Comparison of ENCODE assay signal across 17 cellular contexts in the genomic region with DNA sequence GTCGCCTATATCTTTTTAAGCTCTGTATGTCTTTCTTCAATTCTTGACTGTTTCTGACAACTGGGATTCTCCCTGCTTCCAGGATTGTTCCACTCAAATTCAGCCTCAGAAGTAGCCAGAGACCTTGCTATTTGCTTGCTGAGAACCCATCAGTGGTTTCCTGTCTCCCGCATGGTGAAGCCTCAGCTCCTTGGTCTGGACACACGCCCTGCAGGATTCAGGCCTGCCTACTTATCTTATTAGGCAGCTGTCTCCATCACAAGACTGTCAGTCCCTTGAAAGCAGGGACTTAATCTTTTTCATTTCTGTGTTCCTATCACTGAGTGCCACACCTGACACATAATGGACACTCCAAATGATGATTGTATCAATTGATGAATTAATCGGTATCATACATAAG.
A peak's percentile ranks its signal among the peaks of the same experiment; 100 is the strongest.
DNase-seq lines count a peak whose midpoint lies in the region; ATAC-seq, FAIRE-seq and TF ChIP-seq lines count a peak whose summit lies in the region.
"Had no signal": no experiment of that assay in that cellular context is flagged by ENCODE, and none has a peak within 500 bp of the region (broad histone marks: within the 10 kb centered on the region; RNA-seq: fewer than 3 reads in every experiment).

No MANE protein-coding gene starts in this region.

- peak in 2 of 4 donors; percentile 34 to 37 for ATAC-seq in heart left ventricle
- no peak for ATAC-seq in memory B cell (ENCODE audit: low read depth)
- no peak for ATAC-seq in thoracic aorta (ENCODE audit: insufficient number of reproducible peaks, low FRiP score, low read depth)

- H3K36me3 ChIP-seq in heart left ventricle: no peaks in the 10 kb centered on the region
- H3K36me3 ChIP-seq in right atrium auricular region: no peaks in the 10 kb centered on the region
- H3K36me3 ChIP-seq in SJSA1: no peaks in the 10 kb centered on the region
- H3K36me3 ChIP-seq in thoracic aorta: no peaks in the 10 kb centered on the region
- H3K36me3 ChIP-seq in kidney (ENCODE audit: control insufficient read depth in 1 of 2, insufficient read depth in 2 of 2, low read length in 2 of 2): no peaks in the 10 kb centered on the region

- no peaks in the 10 kb centered on the region for H3K27me3 Mint-ChIP-seq in memory B cell
- H3K27me3 Mint-ChIP-seq: CD4-positive, alpha-beta T cell had no signal

- intact Hi-C loops in heart left ventricle (cut with DNase I): loop anchor here in 1 of 10 donors (10.0 kb wide), 1 partner anchor 1029 kb away; no protein-coding TSS in a partner anchor
- intact Hi-C loops in kidney (cut with DNase I): no loop called here

- H3K4me1 ChIP-seq in heart left ventricle: peaks cover 0 to 15% (median 5%) of the 10 kb centered on the region in 12 donors
- peaks cover 0 to 4% of the 10 kb centered on the region in 2 donors for H3K4me1 ChIP-seq in right atrium auricular region
- H3K4me1 ChIP-seq in SJSA1 (replicated peaks): peaks cover 66% of the 10 kb centered on the region
- H3K4me1 ChIP-seq in thoracic aorta (ENCODE audit: control insufficient read depth in 1 of 2, low read depth in 2 of 2): peaks cover 3 to 12% of the 10 kb centered on the region in 2 donors
- H3K4me1 ChIP-seq in kidney (ENCODE audit: control insufficient read depth in 1 of 2, insufficient read depth in 1 of 2, low read depth in 1 of 2, low read length in 2 of 2): peaks cover 0 to 2% of the 10 kb centered on the region in 2 donors

- WGBS in heart left ventricle, 4 donors: 64 to 94% (median 72%) methylated on average over 4 of the region's 4 CpGs

- H3K27me3 ChIP-seq in heart left ventricle (no peaks in the 10 kb centered on the region), right atrium auricular region (no peaks in the 10 kb centered on the region), SJSA1 (replicated peaks) (no peaks in the 10 kb centered on the region), thoracic aorta (replicated peaks; ENCODE audit: insufficient read depth) (no peaks in the 10 kb centered on the region)

- no peak overlapping the region for H3K4me3 ChIP-seq in heart left ventricle
- H3K4me3 ChIP-seq in right atrium auricular region: no peak overlapping the region
- no peak overlapping the region for H3K4me3 ChIP-seq in SJSA1
- H3K4me3 ChIP-seq in thoracic aorta: no peak overlapping the region
- H3K4me3 ChIP-seq in kidney (ENCODE audit: low read length in 2 of 2): no peak overlapping the region

- H3K9ac ChIP-seq in kidney (ENCODE audit: low read length in 2 of 2): no peak overlapping the region

- H3K9me3 Mint-ChIP-seq in memory B cell: peaks cover 2% of the 10 kb centered on the region
- H3K9me3 Mint-ChIP-seq: CD4-positive, alpha-beta T cell; H9 had no signal

- no peak for DNase-seq in heart left ventricle
- no peak for DNase-seq in right atrium auricular region (ENCODE audit: low spot score)
- DNase-seq in SJSA1 (ENCODE audit: low read depth in 1 of 2, low spot score in 2 of 2): no peak
- no peak for DNase-seq in memory B cell (ENCODE audit: low spot score in 2 of 2)
- no peak for DNase-seq in thoracic aorta (ENCODE audit: low spot score)
- no peak for DNase-seq in kidney
- no peak for DNase-seq in activated T-cell treated with anti-CD3 and anti-CD28 coated beads, Interleukin-2, amount 50 U/mL, for 1 hour
- DNase-seq in SIG-M5 (lab: John Stamatoyannopoulos, UW): no peak
- DNase-seq: CD4-positive, alpha-beta T cell; DMS79; H9; NCI-H1417 treated with DMSO at 0.1 percent for 48 hours; NCI-H2029; NCI-H526; SHP77 had no signal

- no peak for TF ChIP-seq POLR2A in heart left ventricle (IDR thresholded peaks at IDR 0.05)

- peak overlapping the region; percentile 8 for H3K27ac Mint-ChIP-seq in memory B cell
- H3K27ac Mint-ChIP-seq: CD4-positive, alpha-beta T cell had no signal

- peaks cover 0 to 6% (median 0%) of the 10 kb centered on the region in 12 donors for H3K9me3 ChIP-seq in heart left ventricle
- H3K9me3 ChIP-seq in right atrium auricular region: no peaks in the 10 kb centered on the region
- peaks cover 4% of the 10 kb centered on the region; the same call in 1 of the 2 replicates for H3K9me3 ChIP-seq in SJSA1 (replicated peaks)
- H3K9me3 ChIP-seq in thoracic aorta: no peaks in the 10 kb centered on the region
- no peaks in the 10 kb centered on the region for H3K9me3 ChIP-seq in kidney (ENCODE audit: control insufficient read depth in 1 of 2, low read length in 2 of 2)

- H3K27ac ChIP-seq in heart left ventricle (peak overlapping the region in 7 of 12 donors; percentile 15 to 54 (median 44)), right atrium auricular region (peak overlapping the region in 1 of 2 donors; percentile 22), SJSA1 (peak overlapping the region; percentile 89), thoracic aorta (peak overlapping the region; percentile 43 to 51), kidney (ENCODE audit: low read depth in 2 of 2, low read length in 2 of 2) (no peak overlapping the region)

- TF ChIP-seq CTCF in heart left ventricle (IDR thresholded peaks at IDR 0.05): no peak
- no peak for TF ChIP-seq CTCF in right atrium auricular region (IDR thresholded peaks at IDR 0.05)
- TF ChIP-seq CTCF in thoracic aorta (IDR thresholded peaks at IDR 0.05): no peak
- TF ChIP-seq CTCF in kidney (IDR thresholded peaks at IDR 0.05; ENCODE audit: borderline replicate concordance, extremely low read depth, insufficient read depth): no peak

- H3K4me3 Mint-ChIP-seq in memory B cell: no peak overlapping the region
- H3K4me3 Mint-ChIP-seq: CD4-positive, alpha-beta T cell; H9 had no signal

- no peaks in the 10 kb centered on the region for H3K36me3 Mint-ChIP-seq in memory B cell

- FAIRE-seq in kidney (lab: Jason Lieb, UNC): no peak
- FAIRE-seq: A204.1, GM12891 had no signal

- peaks cover 34% of the 10 kb centered on the region for H3K4me1 Mint-ChIP-seq in memory B cell

Comparison
In these comparisons a context has a peak if more than half of its experiments do, and no peak if none do; other contexts are left out.
1. H3K27ac ChIP-seq: peak in heart left ventricle (7 of 12), SJSA1 (single experiment) and thoracic aorta (2 of 2); none in kidney (0 of 2).